In genomic region chr2:95022309-95023221, GRCh38 we compare ENCODE assay signal across 8 cellular contexts. TPM values are rescaled to one million over a fixed set of nuclear protein-coding genes. Genes with fewer than 3 reads are reported as not detected.
DNase-seq lines count a peak whose midpoint lies in the region; ATAC-seq and TF ChIP-seq lines count a peak whose summit lies in the region.

No MANE protein-coding gene starts in this region.

- H3K27ac ChIP-seq in RWPE1 (no peak overlapping the region), transverse colon (no peak overlapping the region)

- H3K9me3 Mint-ChIP-seq in activated T-helper 17 cell treated with anti-CD3 and anti-CD28 coated beads, Interleukin-2, amount 50 U/mL, for 72 hours, result no peaks in the 10 kb centered on the region
- no peaks in the 10 kb centered on the region for H3K9me3 Mint-ChIP-seq in osteocyte (ENCODE audit: unreplicated experiment)

- intact Hi-C loops in transverse colon (cut with DNase I; ENCODE audit: low total_unique reads), result no loop called here

- CTCF ChIA-PET in RWPE1 (lab: Yijun Ruan, JAX), result interaction anchor here (0.6 to 5.7 kb wide), 22 partner anchors 9 to 234 kb away, joined by 3 to 72 read pairs (median 4); no protein-coding TSS in a partner anchor

- POLR2A ChIA-PET in RWPE1 (lab: Yijun Ruan, JAX; ENCODE audit: low non-redundant PET), result no interaction called here

- DNase-seq in ELR (ENCODE audit: low read depth), result peak; percentile 68
- peak; percentile 84 for DNase-seq in KBM-7
- peak; percentile 61 for DNase-seq in RWPE1 (ENCODE audit: low spot score)
- DNase-seq in fibroblast of villous mesenchyme (ENCODE audit: low read depth), result peak; percentile 53
- DNase-seq in osteocyte (ENCODE audit: extremely low spot score, unreplicated experiment), result no peak
- DNase-seq in transverse colon, result peak; percentile 65

- H3K36me3 Mint-ChIP-seq in activated T-helper 17 cell treated with anti-CD3 and anti-CD28 coated beads, Interleukin-2, amount 50 U/mL, for 72 hours (ENCODE audit: low read depth), result peaks cover 19% of the 10 kb centered on the region
- no peaks in the 10 kb centered on the region for H3K36me3 Mint-ChIP-seq in osteocyte (ENCODE audit: unreplicated experiment)

- peaks cover 16% of the 10 kb centered on the region for H3K4me1 Mint-ChIP-seq in activated T-helper 17 cell treated with anti-CD3 and anti-CD28 coated beads, Interleukin-2, amount 50 U/mL, for 72 hours
- peaks cover 9% of the 10 kb centered on the region for H3K4me1 Mint-ChIP-seq in osteocyte (ENCODE audit: unreplicated experiment)

- no peaks in the 10 kb centered on the region for H3K27me3 Mint-ChIP-seq in activated T-helper 17 cell treated with anti-CD3 and anti-CD28 coated beads, Interleukin-2, amount 50 U/mL, for 72 hours
- H3K27me3 Mint-ChIP-seq in osteocyte (ENCODE audit: unreplicated experiment), result peaks cover 66% of the 10 kb centered on the region

- H3K36me3 ChIP-seq in transverse colon, result no peaks in the 10 kb centered on the region

- H3K9me3 ChIP-seq in transverse colon, result no peaks in the 10 kb centered on the region

- in situ Hi-C loops in KBM-7 (cut with MboI; ENCODE audit: low pct_unique_long_range_greater_than_20kb, low sequenced_read_pairs) (no loop called here), transverse colon (cut with MboI; ENCODE audit: low pct_ligation_motif_present in 1 of 4, low pct_unique_long_range_greater_than_20kb in 1 of 4, low sequenced_read_pairs in 3 of 4) (no loop called here)

- peak overlapping the region; percentile 70 for H3K4me3 Mint-ChIP-seq in activated T-helper 17 cell treated with anti-CD3 and anti-CD28 coated beads, Interleukin-2, amount 50 U/mL, for 72 hours
- no peak overlapping the region for H3K4me3 Mint-ChIP-seq in osteocyte (ENCODE audit: unreplicated experiment)

- H3K27me3 ChIP-seq in transverse colon, result peaks cover 52% of the 10 kb centered on the region

- no peak for TF ChIP-seq POLR2A in transverse colon (IDR thresholded peaks at IDR 0.05)

- peak; percentile 83 for ATAC-seq in GM21737 (IDR thresholded peaks at IDR 0.05; ENCODE audit: unreplicated experiment)
- ATAC-seq in activated T-helper 17 cell treated with anti-CD3 and anti-CD28 coated beads, Interleukin-2, amount 50 U/mL, for 72 hours (replicated peaks), result peak; percentile 60

- TF ChIP-seq EP300 in transverse colon (IDR thresholded peaks at IDR 0.05; ENCODE audit: low read depth), result no peak

- TF ChIP-seq CTCF in RWPE1 (conservative IDR thresholded peaks at IDR 0.05; ENCODE audit: low read depth) (peak; percentile 77), fibroblast of villous mesenchyme (IDR thresholded peaks at IDR 0.05; ENCODE audit: insufficient read depth, low read depth, low read length) (peak; percentile 97), osteocyte (IDR thresholded peaks at IDR 0.05) (peak; percentile 75), transverse colon (IDR thresholded peaks at IDR 0.05) (peak; percentile 75 to 89 (median 86))

- peaks cover 0 to 23% (median 16%) of the 10 kb centered on the region in 4 donors for H3K4me1 ChIP-seq in transverse colon

- WGBS in transverse colon (ENCODE audit: low coverage in 1 of 2), 2 donors, result 27 to 51% methylated on average over 2 to 14 of the region's 15 CpGs

- H3K4me3 ChIP-seq in fibroblast of villous mesenchyme (ENCODE audit: low read depth, low read length), result no peak overlapping the region
- H3K4me3 ChIP-seq in transverse colon, result no peak overlapping the region

- peak overlapping the region; percentile 2 for H3K27ac Mint-ChIP-seq in activated T-helper 17 cell treated with anti-CD3 and anti-CD28 coated beads, Interleukin-2, amount 50 U/mL, for 72 hours
- H3K27ac Mint-ChIP-seq in osteocyte (ENCODE audit: unreplicated experiment), result no peak overlapping the region

RNA-seq across cellular contexts. Expression of gene MAL, which starts 2.9 kb away (rescaled TPM):
- 10 to 100 TPM; 47.2 to 65.9 TPM for total RNA-seq in activated T-helper 17 cell treated with anti-CD3 and anti-CD28 coated beads, Interleukin-2, amount 50 U/mL, for 72 hours
- total RNA-seq in fibroblast of villous mesenchyme (not detected in 2 replicates), osteocyte (not detected in 2 replicates), transverse colon (10 to 100 TPM in 1 of 4 donors, 1 to 10 TPM in 3; 3.7 to 14.3 (median 5.1) TPM)
